Comparison of ENCODE assay signal across 26 cellular contexts in genomic region chr3:172330413-172330812, GRCh38.
"Had no signal": no experiment of that assay in that cellular context is flagged by ENCODE, and none has a peak within 500 bp of the region (broad histone marks: within the 10 kb centered on the region; RNA-seq: fewer than 3 reads in every experiment).

No MANE protein-coding gene starts in this region.

- H3K9me3 Mint-ChIP-seq: activated CD4-positive, alpha-beta memory T cell treated with anti-CD3 and anti-CD28 coated beads for 36 hours; activated CD4-positive, alpha-beta T cell treated with anti-CD3 and anti-CD28 coated beads, Interleukin-2, amount 10 ng/mL, durations not matched to agents 24 days and 14 days; activated naive CD4-positive, alpha-beta T cell treated with anti-CD3 and anti-CD28 coated beads, Interleukin-2, amount 10 ng/mL, durations not matched to agents 7 days and 5 days; activated naive CD4-positive, alpha-beta T cell treated with anti-CD3 and anti-CD28 coated beads, Interleukin-2, amount 50 U/mL, for 72 hours; activated naive CD8-positive, alpha-beta T cell treated with anti-CD3 and anti-CD28 coated beads, Interleukin-2, amount 10 ng/mL, durations not matched to agents 7 days and 5 days; activated T-cell treated with anti-CD3 and anti-CD28 coated beads, Interleukin-2, amount 50 U/mL, for 24 hours; activated T-cell treated with anti-CD3 and anti-CD28 coated beads, Interleukin-2, amount 50 U/mL, for 72 hours; brain; endodermal cell had no signal

- H3K4me1 ChIP-seq: ascending aorta, breast epithelium, colonic mucosa had no signal

- H3K27ac ChIP-seq: ascending aorta, cardiac muscle cell, colonic mucosa had no signal

- H3K27ac Mint-ChIP-seq: activated CD4-positive, alpha-beta memory T cell treated with anti-CD3 and anti-CD28 coated beads for 36 hours; activated CD4-positive, alpha-beta T cell treated with anti-CD3 and anti-CD28 coated beads for 36 hours; activated naive CD4-positive, alpha-beta T cell treated with anti-CD3 and anti-CD28 coated beads, Interleukin-2, amount 10 ng/mL, durations not matched to agents 7 days and 5 days; activated naive CD4-positive, alpha-beta T cell treated with anti-CD3 and anti-CD28 coated beads, Interleukin-2, amount 50 U/mL, for 72 hours; activated naive CD8-positive, alpha-beta T cell treated with anti-CD3 and anti-CD28 coated beads, Interleukin-2, amount 10 ng/mL, durations not matched to agents 7 days and 5 days; activated T-cell treated with anti-CD3 and anti-CD28 coated beads, Interleukin-2, amount 50 U/mL, for 72 hours; brain; endodermal cell had no signal

- H3K4me3 ChIP-seq: ascending aorta, breast epithelium, cardiac muscle cell, colonic mucosa had no signal

- H3K4me3 Mint-ChIP-seq: activated CD4-positive, alpha-beta memory T cell treated with anti-CD3 and anti-CD28 coated beads for 36 hours; activated CD4-positive, alpha-beta T cell treated with anti-CD3 and anti-CD28 coated beads for 36 hours; activated CD4-positive, alpha-beta T cell treated with anti-CD3 and anti-CD28 coated beads, Interleukin-2, amount 10 ng/mL, durations not matched to agents 24 days and 14 days; activated naive CD4-positive, alpha-beta T cell treated with anti-CD3 and anti-CD28 coated beads, Interleukin-2, amount 10 ng/mL, durations not matched to agents 7 days and 5 days; activated naive CD8-positive, alpha-beta T cell treated with anti-CD3 and anti-CD28 coated beads, Interleukin-2, amount 10 ng/mL, durations not matched to agents 7 days and 5 days; activated T-cell treated with anti-CD3 and anti-CD28 coated beads, Interleukin-2, amount 50 U/mL, for 24 hours; activated T-cell treated with anti-CD3 and anti-CD28 coated beads, Interleukin-2, amount 50 U/mL, for 72 hours; brain; endodermal cell had no signal

- H3K27me3 Mint-ChIP-seq: activated CD4-positive, alpha-beta memory T cell treated with anti-CD3 and anti-CD28 coated beads for 36 hours; activated CD4-positive, alpha-beta T cell treated with anti-CD3 and anti-CD28 coated beads for 36 hours; activated CD4-positive, alpha-beta T cell treated with anti-CD3 and anti-CD28 coated beads, Interleukin-2, amount 10 ng/mL, durations not matched to agents 24 days and 14 days; activated naive CD4-positive, alpha-beta T cell treated with anti-CD3 and anti-CD28 coated beads, Interleukin-2, amount 10 ng/mL, durations not matched to agents 7 days and 5 days; activated naive CD8-positive, alpha-beta T cell treated with anti-CD3 and anti-CD28 coated beads, Interleukin-2, amount 10 ng/mL, durations not matched to agents 7 days and 5 days; activated T-cell treated with anti-CD3 and anti-CD28 coated beads, Interleukin-2, amount 50 U/mL, for 24 hours had no signal

- H3K36me3 Mint-ChIP-seq: activated naive CD4-positive, alpha-beta T cell treated with anti-CD3 and anti-CD28 coated beads, Interleukin-2, amount 50 U/mL, for 72 hours had no signal

- ATAC-seq: activated CD4-positive, alpha-beta T cell treated with anti-CD3 and anti-CD28 coated beads for 36 hours; activated naive CD4-positive, alpha-beta T cell treated with anti-CD3 and anti-CD28 coated beads, Interleukin-2, amount 50 U/mL, for 72 hours; activated T-cell treated with anti-CD3 and anti-CD28 coated beads, Interleukin-2, amount 50 U/mL, for 72 hours; esophagus mucosa had no signal

- H3K9me3 ChIP-seq: ascending aorta, breast epithelium, colonic mucosa had no signal

- H3K27me3 ChIP-seq: ascending aorta, breast epithelium, cardiac muscle cell, colonic mucosa had no signal

- DNase-seq: activated CD4-positive, alpha-beta memory T cell treated with anti-CD3 and anti-CD28 coated beads for 36 hours; activated CD4-positive, alpha-beta T cell treated with anti-CD3 and anti-CD28 coated beads for 36 hours; activated CD4-positive, alpha-beta T cell treated with anti-CD3 and anti-CD28 coated beads, Interleukin-2, amount 10 ng/mL, durations not matched to agents 24 days and 14 days; activated CD4-positive, CD25-positive, alpha-beta regulatory T cell; activated CD4-positive, CD25-positive, alpha-beta regulatory T cell treated with anti-CD3 and anti-CD28 coated beads, Interleukin-2, amount 50 U/mL, for 72 hours; activated CD8-positive, alpha-beta memory T cell treated with anti-CD3 and anti-CD28 coated beads, Interleukin-2, amount 50 U/mL, for 48 hours; activated gamma-delta T cell; activated naive CD4-positive, alpha-beta T cell; activated naive CD4-positive, alpha-beta T cell treated with anti-CD3 and anti-CD28 coated beads, Interleukin-2, amount 10 ng/mL, durations not matched to agents 7 days and 5 days; activated naive CD8-positive, alpha-beta T cell treated with anti-CD3 and anti-CD28 coated beads, Interleukin-2, amount 10 ng/mL, durations not matched to agents 7 days and 5 days; activated T-cell treated with anti-CD3 and anti-CD28 coated beads for 4 hours; activated T-cell treated with anti-CD3 and anti-CD28 coated beads, Interleukin-2, amount 50 U/mL, for 24 hours; activated T-cell treated with anti-CD3 and anti-CD28 coated beads, Interleukin-2, amount 50 U/mL, for 72 hours; central memory CD4-positive, alpha-beta T cell; cerebellar nuclear complex; colonic mucosa; effector CD8-positive, alpha-beta T cell; endodermal cell; foreskin fibroblast; T-helper 2 cell had no signal

- H3K36me3 ChIP-seq: breast epithelium had no signal
